ENCODE assay signal across 19 cellular contexts in genomic region chr7:159198016-159198724, GRCh38. TPM values are rescaled to one million over a fixed set of nuclear protein-coding genes. Genes with fewer than 3 reads are reported as not detected.
DNase-seq lines count a peak whose midpoint lies in the region; ATAC-seq and TF ChIP-seq lines count a peak whose summit lies in the region.
"Had no signal": no experiment of that assay in that cellular context is flagged by ENCODE, and none has a peak within 500 bp of the region (broad histone marks: within the 10 kb centered on the region; RNA-seq: fewer than 3 reads in every experiment).

No MANE protein-coding gene starts in this region.

- H3K4me3 ChIP-seq in CD8-positive, alpha-beta memory T cell (ENCODE audit: low read length), result peak overlapping the region; percentile 62
- H3K4me3 ChIP-seq: adrenal gland, cardiac muscle cell, HAP-1, hepatocyte, SJCRH30 had no signal

- H3K27me3 Mint-ChIP-seq in CD8-positive, alpha-beta memory T cell, result no peaks in the 10 kb centered on the region
- H3K27me3 Mint-ChIP-seq in activated T-helper 2 cell treated with anti-CD3 and anti-CD28 coated beads, Interferon-gamma antibody, Interleukin-2, Interleukin-4, amounts not matched to agents 10 μg/mL and 5 μg/mL and 100 μg/mL, durations not matched to agents 14 hours and 24 hours and 36 hours (ENCODE audit: low read depth), result no peaks in the 10 kb centered on the region
- H3K27me3 Mint-ChIP-seq in natural killer cell (ENCODE audit: low read depth in 2 of 2), result no peaks in the 10 kb centered on the region

- DNase-seq in CD8-positive, alpha-beta memory T cell, result peak in 2 of 5 donors; percentile 23 to 60
- no peak for DNase-seq in activated T-helper 2 cell treated with anti-CD3 and anti-CD28 coated beads, Interferon-gamma antibody, Interleukin-2, Interleukin-4, amounts not matched to agents 10 μg/mL and 5 μg/mL and 100 μg/mL, durations not matched to agents 14 hours and 24 hours and 36 hours (ENCODE audit: low spot score)
- peak; percentile 60 for DNase-seq in natural killer cell
- DNase-seq in medulla oblongata (ENCODE audit: extremely low spot score), result no peak
- DNase-seq in NK-92 treated with Interleukin-12 subunit alpha and Interleukin-12 subunit beta, amount 100 ng/mL, for 24 hours (lab: John Stamatoyannopoulos, UW), result no peak
- no peak for DNase-seq in hepatic stellate cell (ENCODE audit: low spot score)
- DNase-seq: adrenal gland; BE2C; DMS79 treated with DMSO at 0.1 percent for 48 hours; effector CD4-positive, alpha-beta T cell; kidney glomerular epithelial cell; NCI-H1694 treated with DMSO at 0.1 percent for 48 hours had no signal

- peak overlapping the region; percentile 60 for H3K27ac ChIP-seq in C4-2B
- peak overlapping the region; percentile 49 for H3K27ac ChIP-seq in CD8-positive, alpha-beta memory T cell (ENCODE audit: low read depth, low read length)
- H3K27ac ChIP-seq: adrenal gland, cardiac muscle cell, hepatocyte, SJCRH30 had no signal

- H3K36me3 Mint-ChIP-seq in CD8-positive, alpha-beta memory T cell, result peaks cover 0 to 4% (median 0%) of the 10 kb centered on the region in 3 donors
- no peaks in the 10 kb centered on the region for H3K36me3 Mint-ChIP-seq in activated T-helper 2 cell treated with anti-CD3 and anti-CD28 coated beads, Interferon-gamma antibody, Interleukin-2, Interleukin-4, amounts not matched to agents 10 μg/mL and 5 μg/mL and 100 μg/mL, durations not matched to agents 14 hours and 24 hours and 36 hours (ENCODE audit: low read depth)
- peaks cover 10% of the 10 kb centered on the region for H3K36me3 Mint-ChIP-seq in natural killer cell
- H3K36me3 Mint-ChIP-seq: mesothelial cell of epicardium had no signal

- H3K27me3 ChIP-seq in CD8-positive, alpha-beta memory T cell (ENCODE audit: insufficient read depth, low read length, poor library complexity, severe bottlenecking), result no peaks in the 10 kb centered on the region
- H3K27me3 ChIP-seq: adrenal gland, BE2C, cardiac muscle cell, hepatocyte, SJCRH30 had no signal

- no peaks in the 10 kb centered on the region for H3K36me3 ChIP-seq in CD8-positive, alpha-beta memory T cell (ENCODE audit: insufficient read depth, low read length)
- H3K36me3 ChIP-seq: adrenal gland, BE2C, cardiac muscle cell, HAP-1, SJCRH30 had no signal

- H3K9me3 ChIP-seq in CD8-positive, alpha-beta memory T cell (ENCODE audit: low read length), result no peaks in the 10 kb centered on the region
- H3K9me3 ChIP-seq: adrenal gland, BE2C, HAP-1, SJCRH30 had no signal

- H3K4me3 Mint-ChIP-seq in CD8-positive, alpha-beta memory T cell, result peak overlapping the region; percentile 75 to 91 (median 86)
- peak overlapping the region; percentile 54 for H3K4me3 Mint-ChIP-seq in activated T-helper 2 cell treated with anti-CD3 and anti-CD28 coated beads, Interferon-gamma antibody, Interleukin-2, Interleukin-4, amounts not matched to agents 10 μg/mL and 5 μg/mL and 100 μg/mL, durations not matched to agents 14 hours and 24 hours and 36 hours (ENCODE audit: low read depth)
- peak overlapping the region; percentile 91 for H3K4me3 Mint-ChIP-seq in natural killer cell
- H3K4me3 Mint-ChIP-seq: mesothelial cell of epicardium had no signal

- peaks cover 0 to 2% (median 0%) of the 10 kb centered on the region in 5 donors for H3K9me3 Mint-ChIP-seq in CD8-positive, alpha-beta memory T cell
- no peaks in the 10 kb centered on the region for H3K9me3 Mint-ChIP-seq in activated T-helper 2 cell treated with anti-CD3 and anti-CD28 coated beads, Interferon-gamma antibody, Interleukin-2, Interleukin-4, amounts not matched to agents 10 μg/mL and 5 μg/mL and 100 μg/mL, durations not matched to agents 14 hours and 24 hours and 36 hours
- no peaks in the 10 kb centered on the region for H3K9me3 Mint-ChIP-seq in natural killer cell

- intact Hi-C loops in activated T-helper 2 cell treated with anti-CD3 and anti-CD28 coated beads, Interferon-gamma antibody, Interleukin-2, Interleukin-4, amounts not matched to agents 10 μg/mL and 5 μg/mL and 100 μg/mL, durations not matched to agents 14 hours and 24 hours and 36 hours (cut with micrococcal nuclease), result loop anchor here (5.0 kb wide), 1 partner anchor 56 kb away; the partner anchor contains the start of gene VIPR2
- intact Hi-C loops in natural killer cell (cut with micrococcal nuclease), result loop anchor here (5.0 kb wide), 3 partner anchors 49 to 381 kb away; no protein-coding TSS in a partner anchor

- peaks cover 69% of the 10 kb centered on the region for H3K4me1 ChIP-seq in CD8-positive, alpha-beta memory T cell (ENCODE audit: insufficient read depth, low read length)
- H3K4me1 ChIP-seq: BE2C, HAP-1 had no signal

- POLR2A ChIA-PET in CD8-positive, alpha-beta memory T cell (lab: Charles Lee), result interaction anchor here (0.7 to 0.9 kb wide), 2 partner anchors 63 to 68 kb away, joined by 3 to 6 read pairs; no protein-coding TSS in a partner anchor

- peaks cover 63 to 74% (median 68%) of the 10 kb centered on the region in 3 donors for H3K4me1 Mint-ChIP-seq in CD8-positive, alpha-beta memory T cell
- H3K4me1 Mint-ChIP-seq in activated T-helper 2 cell treated with anti-CD3 and anti-CD28 coated beads, Interferon-gamma antibody, Interleukin-2, Interleukin-4, amounts not matched to agents 10 μg/mL and 5 μg/mL and 100 μg/mL, durations not matched to agents 14 hours and 24 hours and 36 hours (ENCODE audit: low read depth), result peaks cover 33% of the 10 kb centered on the region
- H3K4me1 Mint-ChIP-seq in natural killer cell, result peaks cover 53 to 63% of the 10 kb centered on the region in 2 donors
- H3K4me1 Mint-ChIP-seq: mesothelial cell of epicardium had no signal

- TF ChIP-seq CTCF in C4-2B (conservative IDR thresholded peaks at IDR 0.05) (no peak), natural killer cell (IDR thresholded peaks at IDR 0.05) (no peak)

- H3K27ac Mint-ChIP-seq in CD8-positive, alpha-beta memory T cell, result peak overlapping the region; percentile 89 to 98 (median 96)
- H3K27ac Mint-ChIP-seq in activated T-helper 2 cell treated with anti-CD3 and anti-CD28 coated beads, Interferon-gamma antibody, Interleukin-2, Interleukin-4, amounts not matched to agents 10 μg/mL and 5 μg/mL and 100 μg/mL, durations not matched to agents 14 hours and 24 hours and 36 hours, result peak overlapping the region; percentile 97
- peak overlapping the region; percentile 96 to 100 for H3K27ac Mint-ChIP-seq in natural killer cell
- H3K27ac Mint-ChIP-seq: mesothelial cell of epicardium had no signal

- CTCF ChIA-PET in CD8-positive, alpha-beta memory T cell (lab: Charles Lee), result interaction anchor here (1.1 kb wide), 1 partner anchor 43 kb away, joined by 3 read pairs; no protein-coding TSS in a partner anchor

- ATAC-seq in natural killer cell, result peak; percentile 67 to 78 (median 77)

RNA-seq across cellular contexts. Expression of gene VIPR2, which starts 53.5 kb away (rescaled TPM):
- total RNA-seq in CD8-positive, alpha-beta memory T cell, result under 1 TPM; 0.15 to 0.31 TPM
- polyA plus RNA-seq in CD8-positive, alpha-beta memory T cell, result 0.61 TPM
- total RNA-seq in activated T-helper 2 cell treated with anti-CD3 and anti-CD28 coated beads, Interferon-gamma antibody, Interleukin-2, Interleukin-4, amounts not matched to agents 10 μg/mL and 5 μg/mL and 100 μg/mL, durations not matched to agents 14 hours and 24 hours and 36 hours, result 3.1 and 4.2 TPM in 2 replicates
- total RNA-seq in natural killer cell, result 1 to 10 TPM; 2.2 to 4.9 (median 4.7) TPM
- total RNA-seq: fibroblast of lung had no signal
- polyA plus RNA-seq: fibroblast of lung had no signal
